ENCODE assay signal across 8 cellular contexts in the genomic region with DNA sequence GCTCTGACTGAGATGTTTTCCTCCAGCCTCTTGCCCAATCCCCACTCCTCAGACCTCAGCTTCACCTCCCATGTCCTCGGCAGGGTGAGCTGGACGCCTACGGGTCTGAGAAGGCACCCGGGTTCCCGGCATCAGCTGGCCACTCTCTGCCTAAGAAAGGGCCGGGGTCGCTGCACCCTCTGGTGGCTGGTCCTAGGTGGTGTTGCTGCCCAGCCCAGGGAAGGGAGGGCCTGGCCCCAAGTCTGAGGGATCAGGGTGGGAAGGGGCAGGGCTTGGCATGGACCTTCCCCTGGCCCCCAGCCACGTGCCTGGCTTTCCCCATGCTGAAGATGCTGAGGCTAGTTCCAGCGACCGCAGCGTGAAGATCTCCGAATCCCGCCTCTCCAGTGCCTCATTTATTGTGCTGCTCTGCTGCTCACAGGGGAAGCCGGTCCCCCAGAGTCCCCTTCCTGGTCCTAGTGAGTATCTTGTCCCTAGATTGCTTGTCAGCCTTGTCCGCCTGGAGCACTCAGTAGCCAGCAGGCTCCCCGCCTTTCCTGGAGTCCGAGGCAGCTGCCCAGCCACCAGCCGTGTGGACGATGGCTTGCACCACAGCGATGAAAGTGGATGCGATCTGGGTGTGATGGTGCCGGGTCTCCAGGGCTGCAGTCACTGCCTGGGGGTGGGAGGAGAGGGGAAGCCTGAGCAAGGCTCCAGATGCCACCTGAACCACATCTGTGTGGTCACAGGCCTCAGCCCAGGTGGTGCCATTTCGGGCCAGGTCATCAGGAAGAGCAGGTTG. TPM values are rescaled to one million over a fixed set of nuclear protein-coding genes. Genes with fewer than 3 reads are reported as not detected.
DNase-seq lines count a peak whose midpoint lies in the region; ATAC-seq and TF ChIP-seq lines count a peak whose summit lies in the region.

No MANE protein-coding gene starts in this region.

- H4K20me1 ChIP-seq in BLaER1 = no peaks in the 10 kb centered on the region
- no peaks in the 10 kb centered on the region for H4K20me1 ChIP-seq in GM23338 (replicated peaks; ENCODE audit: insufficient read depth)
- H4K20me1 ChIP-seq in OCI-LY1 (ENCODE audit: insufficient read depth, low read length) = no peaks in the 10 kb centered on the region

- no peak overlapping the region for H3K27ac ChIP-seq in BLaER1
- no peak overlapping the region for H3K27ac ChIP-seq in GM23338 (ENCODE audit: low read depth)
- H3K27ac ChIP-seq in OCI-LY1 (ENCODE audit: low read depth, low read length, poor library complexity, severe bottlenecking) = no peak overlapping the region
- peak overlapping the region; percentile 91 for H3K27ac ChIP-seq in suprapubic skin

- no peaks in the 10 kb centered on the region for H3K27me3 ChIP-seq in BLaER1
- no peaks in the 10 kb centered on the region for H3K27me3 ChIP-seq in GM23338 (ENCODE audit: insufficient read depth)
- H3K27me3 ChIP-seq in OCI-LY1 (ENCODE audit: insufficient read depth, low read length) = no peaks in the 10 kb centered on the region
- no peaks in the 10 kb centered on the region for H3K27me3 ChIP-seq in suprapubic skin

- H3F3A ChIP-seq in GM23338 (replicated peaks; ENCODE audit: low read depth) (no peaks in the 10 kb centered on the region), OCI-LY1 (ENCODE audit: insufficient read depth, low read length) (no peaks in the 10 kb centered on the region)

- H2AFZ ChIP-seq in GM23338 (no peak overlapping the region), OCI-LY1 (ENCODE audit: low read length) (no peak overlapping the region)

- H3K27ac Mint-ChIP-seq in GM23338 = no peak overlapping the region
- H3K27ac Mint-ChIP-seq in natural killer cell treated with Interleukin-12 subunit alpha and Interleukin-12 subunit beta and Interleukin-15 and Interleukin-18, amount 100 ng/mL, for 72 hours = no peak overlapping the region

- no peaks in the 10 kb centered on the region for H3K36me3 ChIP-seq in BLaER1
- H3K36me3 ChIP-seq in GM23338 (ENCODE audit: insufficient read depth) = no peaks in the 10 kb centered on the region
- H3K36me3 ChIP-seq in OCI-LY1 (ENCODE audit: insufficient read depth, low read length) = no peaks in the 10 kb centered on the region
- H3K36me3 ChIP-seq in suprapubic skin = no peaks in the 10 kb centered on the region

- no peak for TF ChIP-seq POLR2A in suprapubic skin (IDR thresholded peaks at IDR 0.05)

- peak; percentile 91 for DNase-seq in GM23338 (ENCODE audit: low spot score)
- peak; percentile 39 for DNase-seq in activated T-cell treated with anti-CD3 and anti-CD28 coated beads, Interleukin-2, amount 50 U/mL, for 4 hours
- DNase-seq in fibroblast of mammary gland (ENCODE audit: low read depth) = peak; percentile 99
- DNase-seq in natural killer cell treated with Interleukin-12 subunit alpha and Interleukin-12 subunit beta and Interleukin-15 and Interleukin-18, amount 100 ng/mL, for 72 hours (ENCODE audit: low spot score) = peak; percentile 71
- DNase-seq in suprapubic skin (ENCODE audit: low spot score in 2 of 2) = peak; percentile 96

- H3K4me3 ChIP-seq in BLaER1 (no peak overlapping the region), GM23338 (no peak overlapping the region), OCI-LY1 (ENCODE audit: low read depth, low read length, poor library complexity, severe bottlenecking) (no peak overlapping the region), fibroblast of mammary gland (ENCODE audit: control insufficient read depth, low read depth, low read length) (peak overlapping the region; percentile 37), suprapubic skin (no peak overlapping the region)

- peaks cover 10% of the 10 kb centered on the region for H3K27me3 Mint-ChIP-seq in GM23338 (ENCODE audit: insufficient read depth, low read depth, poor library complexity)
- H3K27me3 Mint-ChIP-seq in activated T-cell treated with anti-CD3 and anti-CD28 coated beads, Interleukin-2, amount 50 U/mL, for 4 hours (ENCODE audit: low read depth) = no peaks in the 10 kb centered on the region
- H3K27me3 Mint-ChIP-seq in natural killer cell treated with Interleukin-12 subunit alpha and Interleukin-12 subunit beta and Interleukin-15 and Interleukin-18, amount 100 ng/mL, for 72 hours = peaks cover 0 to 3% of the 10 kb centered on the region in 2 donors

- ATAC-seq in GM23338 (peak; percentile 100), GM21381 (IDR thresholded peaks at IDR 0.05; ENCODE audit: unreplicated experiment) (no peak)
- peak; percentile 70 to 73 for ATAC-seq in activated T-cell treated with anti-CD3 and anti-CD28 coated beads, Interleukin-2, amount 50 U/mL, for 4 hours
- peak; percentile 82 to 86 for ATAC-seq in natural killer cell treated with Interleukin-12 subunit alpha and Interleukin-12 subunit beta and Interleukin-15 and Interleukin-18, amount 100 ng/mL, for 72 hours

- H3K4me3 Mint-ChIP-seq in GM23338 = no peak overlapping the region
- H3K4me3 Mint-ChIP-seq in activated T-cell treated with anti-CD3 and anti-CD28 coated beads, Interleukin-2, amount 50 U/mL, for 4 hours = no peak overlapping the region
- H3K4me3 Mint-ChIP-seq in natural killer cell treated with Interleukin-12 subunit alpha and Interleukin-12 subunit beta and Interleukin-15 and Interleukin-18, amount 100 ng/mL, for 72 hours = no peak overlapping the region

- no peak for TF ChIP-seq EP300 in suprapubic skin (IDR thresholded peaks at IDR 0.05)

- H3K4me2 ChIP-seq in BLaER1 = peak overlapping the region; percentile 40
- H3K4me2 ChIP-seq in GM23338 = no peak overlapping the region
- H3K4me2 ChIP-seq in OCI-LY1 (ENCODE audit: low read length) = no peak overlapping the region

- H3K9me3 ChIP-seq in BLaER1 (no peaks in the 10 kb centered on the region), OCI-LY1 (ENCODE audit: low read length) (no peaks in the 10 kb centered on the region), suprapubic skin (no peaks in the 10 kb centered on the region)

- H3K4me1 ChIP-seq in BLaER1 (peaks cover 47% of the 10 kb centered on the region), GM23338 (ENCODE audit: insufficient read depth) (no peaks in the 10 kb centered on the region), OCI-LY1 (ENCODE audit: insufficient read depth, low read length, severe bottlenecking) (peaks cover 8% of the 10 kb centered on the region), suprapubic skin (peaks cover 39% of the 10 kb centered on the region)

- TF ChIP-seq CTCF in GM23338 (conservative IDR thresholded peaks at IDR 0.05; ENCODE audit: low read depth in 2 of 2) (peak; percentile 70 to 97), OCI-LY1 (IDR thresholded peaks at IDR 0.05; ENCODE audit: low read length) (peak; percentile 58), fibroblast of mammary gland (conservative IDR thresholded peaks at IDR 0.05; ENCODE audit: control insufficient read depth, insufficient read depth, low read depth, low read length) (peak; percentile 80), suprapubic skin (IDR thresholded peaks at IDR 0.05) (peak; percentile 84 to 92)

- peaks cover 11% of the 10 kb centered on the region for H3K4me1 Mint-ChIP-seq in GM23338
- peaks cover 18% of the 10 kb centered on the region for H3K4me1 Mint-ChIP-seq in activated T-cell treated with anti-CD3 and anti-CD28 coated beads, Interleukin-2, amount 50 U/mL, for 4 hours (ENCODE audit: low read depth)
- peaks cover 15% of the 10 kb centered on the region in 2 donors for H3K4me1 Mint-ChIP-seq in natural killer cell treated with Interleukin-12 subunit alpha and Interleukin-12 subunit beta and Interleukin-15 and Interleukin-18, amount 100 ng/mL, for 72 hours (ENCODE audit: low read depth in 2 of 2)

- no peaks in the 10 kb centered on the region for H3K9me2 ChIP-seq in GM23338 (ENCODE audit: insufficient read depth)
- no peaks in the 10 kb centered on the region for H3K9me2 ChIP-seq in OCI-LY1 (ENCODE audit: low read depth, low read length)

- no peaks in the 10 kb centered on the region for H3K79me2 ChIP-seq in GM23338 (replicated peaks; ENCODE audit: insufficient read depth)
- no peaks in the 10 kb centered on the region for H3K79me2 ChIP-seq in OCI-LY1 (ENCODE audit: insufficient read depth, low read length)

- H3K9me3 Mint-ChIP-seq in GM23338 = no peaks in the 10 kb centered on the region
- H3K9me3 Mint-ChIP-seq in activated T-cell treated with anti-CD3 and anti-CD28 coated beads, Interleukin-2, amount 50 U/mL, for 4 hours = no peaks in the 10 kb centered on the region
- H3K9me3 Mint-ChIP-seq in natural killer cell treated with Interleukin-12 subunit alpha and Interleukin-12 subunit beta and Interleukin-15 and Interleukin-18, amount 100 ng/mL, for 72 hours = no peaks in the 10 kb centered on the region

- H3K36me3 Mint-ChIP-seq in GM23338 (ENCODE audit: low read depth) = no peaks in the 10 kb centered on the region
- H3K36me3 Mint-ChIP-seq in activated T-cell treated with anti-CD3 and anti-CD28 coated beads, Interleukin-2, amount 50 U/mL, for 4 hours (ENCODE audit: insufficient read depth) = no peaks in the 10 kb centered on the region
- no peaks in the 10 kb centered on the region for H3K36me3 Mint-ChIP-seq in natural killer cell treated with Interleukin-12 subunit alpha and Interleukin-12 subunit beta and Interleukin-15 and Interleukin-18, amount 100 ng/mL, for 72 hours

- no peak overlapping the region for H3K9ac ChIP-seq in BLaER1
- no peak overlapping the region for H3K9ac ChIP-seq in OCI-LY1 (ENCODE audit: low read length)

- 21% methylated on average over 13 of the region's 23 CpGs for WGBS in suprapubic skin

RNA-seq across cellular contexts. Expression of a gene that starts 2.9 kb away (rescaled TPM):
- not detected in 2 replicates for total RNA-seq in GM23338 (2014; rRNA removed; shearing (Covaris generic))
- not detected in 2 replicates for polyA plus RNA-seq in GM23338 (2016; fragmentation: Nextera tagmentation; extraction: Ambion mirVana)
- total RNA-seq in activated T-cell treated with anti-CD3 and anti-CD28 coated beads, Interleukin-2, amount 50 U/mL, for 4 hours = under 1 TPM in 2 of 3 donors, not detected in 1; 0.11 to 0.19 TPM
- total RNA-seq in natural killer cell treated with Interleukin-12 subunit alpha and Interleukin-12 subunit beta and Interleukin-15 and Interleukin-18, amount 100 ng/mL, for 72 hours = under 1 TPM; 0.33 to 0.42 TPM
- 10 to 100 TPM; 13.4 to 38.8 (median 17.5) TPM for total RNA-seq in suprapubic skin

RNA-seq across cellular contexts. Expression of a gene that starts 22.9 kb away (rescaled TPM):
- 35.2 and 44.7 TPM in 2 replicates for total RNA-seq in GM23338 (2014; rRNA removed; shearing (Covaris generic))
- polyA plus RNA-seq in GM23338 (2016; fragmentation: Nextera tagmentation; extraction: Ambion mirVana) = 17.9 and 24.3 TPM in 2 replicates
- total RNA-seq in activated T-cell treated with anti-CD3 and anti-CD28 coated beads, Interleukin-2, amount 50 U/mL, for 4 hours = 10 to 100 TPM; 31.4 to 33.6 (median 33.1) TPM
- 100 to 1,000 TPM in 1 of 2 donors, 10 to 100 TPM in 1; 70.0 to 114 TPM for total RNA-seq in natural killer cell treated with Interleukin-12 subunit alpha and Interleukin-12 subunit beta and Interleukin-15 and Interleukin-18, amount 100 ng/mL, for 72 hours
- total RNA-seq in suprapubic skin = 10 to 100 TPM; 15.7 to 28.5 (median 21.4) TPM

Comparison
In these comparisons a context has a peak if more than half of its experiments do, and no peak if none do; other contexts are left out.
1. DNase-seq: peak in every context shown above with its lines; median percentile 99 in fibroblast of mammary gland; 96 in suprapubic skin; 91 in GM23338; 71 in natural killer cell treated with Interleukin-12 subunit alpha and Interleukin-12 subunit beta and Interleukin-15 and Interleukin-18, amount 100 ng/mL, for 72 hours; 39 in activated T-cell treated with anti-CD3 and anti-CD28 coated beads, Interleukin-2, amount 50 U/mL, for 4 hours.
2. RNA of a gene that starts 2.9 kb away (total RNA-seq): 13.4 to 38.8 TPM in suprapubic skin; 0.33 to 0.42 TPM in natural killer cell treated with Interleukin-12 subunit alpha and Interleukin-12 subunit beta and Interleukin-15 and Interleukin-18, amount 100 ng/mL, for 72 hours, 0.11 to 0.19 TPM in activated T-cell treated with anti-CD3 and anti-CD28 coated beads, Interleukin-2, amount 50 U/mL, for 4 hours and not detected in GM23338; every median in the first group is over 10 times any median in the second.
3. Peak in every context shown above with its lines, with median percentiles within 50 percentile points of each other: CTCF ChIP-seq.